19 cellular contexts compared by ENCODE assay signal in the genomic region with DNA sequence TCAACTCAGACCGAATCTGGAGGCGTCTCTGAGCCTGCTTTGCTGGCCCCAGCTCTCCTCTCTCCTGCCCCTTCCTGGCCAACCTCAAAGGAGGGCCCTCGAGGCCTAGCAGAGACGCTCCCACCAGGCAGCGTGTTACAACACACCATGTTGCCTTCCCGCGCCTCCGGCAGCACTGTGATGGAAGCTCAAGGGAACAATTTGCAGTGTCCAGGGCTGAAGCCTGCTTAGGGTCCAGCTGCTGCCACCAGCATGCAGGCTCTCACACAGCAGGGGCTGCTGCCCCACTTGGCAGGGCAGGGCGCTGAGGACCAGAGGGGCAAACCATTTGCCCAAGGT. TPM values are rescaled to one million over a fixed set of nuclear protein-coding genes. Genes with fewer than 3 reads are reported as not detected.
DNase-seq lines count a peak whose midpoint lies in the region; ATAC-seq and TF ChIP-seq lines count a peak whose summit lies in the region.
"Had no signal": no experiment of that assay in that cellular context is flagged by ENCODE, and none has a peak within 500 bp of the region (broad histone marks: within the 10 kb centered on the region; RNA-seq: fewer than 3 reads in every experiment).

No MANE protein-coding gene starts in this region.

- no peaks in the 10 kb centered on the region for H3K27me3 Mint-ChIP-seq in glutamatergic neuron (ENCODE audit: unreplicated experiment)

- H3K4me1 ChIP-seq in Panc1 (ENCODE audit: control insufficient read depth, insufficient read depth, low read length) (peaks cover 45% of the 10 kb centered on the region), osteoblast (ENCODE audit: insufficient read depth, low read length) (peaks cover 12% of the 10 kb centered on the region)
- H3K4me1 ChIP-seq: HAP-1 had no signal

- intact Hi-C loops in Panc1 (cut with micrococcal nuclease; ENCODE audit: unreplicated experiment): loop anchor here (10.0 kb wide), 1 partner anchor 205 kb away; a partner anchor contains a TSS

- H3K36me3 Mint-ChIP-seq in glutamatergic neuron (ENCODE audit: unreplicated experiment): peaks cover 4% of the 10 kb centered on the region
- H3K36me3 Mint-ChIP-seq: CD14-positive monocyte had no signal

- ATAC-seq in Panc1: peak; percentile 15
- ATAC-seq: PC-3 had no signal

- peak; percentile 48 for DNase-seq in ELF-1 (ENCODE audit: low read depth, low spot score)
- no peak for DNase-seq in Panc1 (ENCODE audit: low read depth, low spot score)
- DNase-seq in glutamatergic neuron: peak; percentile 52
- peak; percentile 65 for DNase-seq in osteoblast (ENCODE audit: insufficient read length, low spot score, missing footprints)
- DNase-seq in substantia nigra (lab: John Stamatoyannopoulos, UW): no peak
- no peak for DNase-seq in SW 1271 (lab: John Stamatoyannopoulos, UW)
- no peak for DNase-seq in midbrain (lab: John Stamatoyannopoulos, UW)
- DNase-seq in NCI-H526 (lab: John Stamatoyannopoulos, UW): no peak
- DNase-seq: DMS79 treated with DMSO at 0.1 percent for 48 hours, NCI-H1105, NCI-H2081 treated with DMSO at 0.1 percent for 48 hours, NCI-H510A, NCI-H82, PC-3 had no signal

- H3K9me3 ChIP-seq in Panc1 (ENCODE audit: control insufficient read depth, insufficient read depth, low read depth, low read length): no peaks in the 10 kb centered on the region
- no peaks in the 10 kb centered on the region for H3K9me3 ChIP-seq in osteoblast (ENCODE audit: low read depth, low read length)
- H3K9me3 ChIP-seq: HAP-1, SJCRH30 had no signal

- POLR2A ChIA-PET in Panc1 (lab: Charles Lee): interaction anchor here (0.5 kb wide), 1 partner anchor 28 kb away, joined by 3 read pairs; no protein-coding TSS in a partner anchor

- H2AFZ ChIP-seq in osteoblast (ENCODE audit: low read length): no peak overlapping the region

- H3K79me2 ChIP-seq in osteoblast (ENCODE audit: insufficient read depth, low read length): no peaks in the 10 kb centered on the region

- no peaks in the 10 kb centered on the region for H4K20me1 ChIP-seq in osteoblast (ENCODE audit: insufficient read depth, low read length)

- no peaks in the 10 kb centered on the region for H3K27me3 ChIP-seq in Panc1 (ENCODE audit: control insufficient read depth, insufficient read depth, low read length)
- no peaks in the 10 kb centered on the region for H3K27me3 ChIP-seq in osteoblast (ENCODE audit: insufficient read depth, low read length)
- H3K27me3 ChIP-seq: SJCRH30 had no signal

- in situ Hi-C loops in Panc1 (cut with HindIII; ENCODE audit: low pct_unique_long_range_greater_than_20kb, low sequenced_read_pairs): loop anchor here (10.0 kb wide), 1 partner anchor 95 kb away; no protein-coding TSS in a partner anchor

- no peak overlapping the region for H3K4me2 ChIP-seq in osteoblast (ENCODE audit: insufficient read depth, low read length)

- H3K4me3 ChIP-seq in Panc1 (ENCODE audit: low read depth in 2 of 2, low read length in 2 of 2) (no peak overlapping the region), osteoblast (ENCODE audit: insufficient read depth, low read length) (no peak overlapping the region)
- H3K4me3 ChIP-seq: HAP-1, SJCRH30 had no signal

- no peak overlapping the region for H3K27ac ChIP-seq in Panc1 (ENCODE audit: low read length)
- no peak overlapping the region for H3K27ac ChIP-seq in osteoblast (ENCODE audit: low read depth, low read length)
- no peak overlapping the region for H3K27ac ChIP-seq in substantia nigra (ENCODE audit: low read depth, low read length, poor library complexity, severe bottlenecking)
- H3K27ac ChIP-seq: RWPE1, SJCRH30 had no signal

- CTCF ChIA-PET in Panc1 (lab: Charles Lee): interaction anchor here (0.6 kb wide), 1 partner anchor 310 kb away, joined by 3 read pairs; no protein-coding TSS in a partner anchor

- no peak overlapping the region for H3K27ac Mint-ChIP-seq in glutamatergic neuron (ENCODE audit: unreplicated experiment)
- H3K27ac Mint-ChIP-seq: CD14-positive monocyte had no signal

- peaks cover 1% of the 10 kb centered on the region for H3K4me1 Mint-ChIP-seq in glutamatergic neuron (ENCODE audit: low read depth, unreplicated experiment)

- H3K9me3 Mint-ChIP-seq in glutamatergic neuron (ENCODE audit: unreplicated experiment): no peaks in the 10 kb centered on the region
- H3K9me3 Mint-ChIP-seq: CD14-positive monocyte had no signal

- BruUV-seq in Panc1 (replicated peaks; lab: Mats Ljungman, UMichigan): no TSS peak

- H3K4me3 Mint-ChIP-seq in glutamatergic neuron (ENCODE audit: unreplicated experiment): no peak overlapping the region
- H3K4me3 Mint-ChIP-seq: CD14-positive monocyte had no signal

- TF ChIP-seq CTCF in Panc1 (IDR thresholded peaks at IDR 0.05) (no peak), glutamatergic neuron (IDR thresholded peaks at IDR 0.05; ENCODE audit: partially characterized antibody, unreplicated experiment) (no peak), osteoblast (IDR thresholded peaks at IDR 0.05; ENCODE audit: extremely low read depth, low read depth, low read length) (no peak)

- H3K36me3 ChIP-seq in Panc1 (ENCODE audit: control insufficient read depth, insufficient read depth, low read length) (no peaks in the 10 kb centered on the region), osteoblast (ENCODE audit: insufficient read depth, low read length) (no peaks in the 10 kb centered on the region)
- H3K36me3 ChIP-seq: HAP-1, SJCRH30 had no signal

RNA-seq across cellular contexts. Expression of a gene that starts 18.5 kb away (rescaled TPM):
- total RNA-seq in Panc1 (2021; ENCODE audit: unreplicated experiment) (not detected), glutamatergic neuron (ENCODE audit: unreplicated experiment) (not detected), osteoblast (not detected in 2 replicates)
- not detected for polyA plus RNA-seq in Panc1 (2012; ENCODE audit: insufficient read length)
- total RNA-seq: G401, PC-3, SJCRH30 had no signal
- polyA plus RNA-seq: CD14-positive monocyte had no signal

Comparison
In these comparisons a context has a peak if more than half of its experiments do, and no peak if none do; other contexts are left out.
1. DNase-seq: peak in ELF-1 (single experiment), glutamatergic neuron (single experiment) and osteoblast (single experiment); none in Panc1 (single experiment), substantia nigra (0 of 49), SW 1271 (0 of 2), midbrain (single experiment) and NCI-H526 (0 of 2).